ENCODE assay signal across 8 cellular contexts in genomic region chr11:107565219-107565937, GRCh38. TPM values are rescaled to one million over a fixed set of nuclear protein-coding genes. Genes with fewer than 3 reads are reported as not detected.
A peak's percentile ranks its signal among the peaks of the same experiment; 100 is the strongest.
DNase-seq lines count a peak whose midpoint lies in the region; FAIRE-seq and TF ChIP-seq lines count a peak whose summit lies in the region.

Gene ALKBH8 (minus strand): TSS chr11:107565735. CDS start chr11:107560893, 4,842 bp downstream.

- in situ Hi-C loops in G401 (cut with HindIII; ENCODE audit: low sequenced_read_pairs): no loop called here

- no peaks in the 10 kb centered on the region for H3K9me2 ChIP-seq in Loucy (replicated peaks; ENCODE audit: low read depth, low read length)

- peak within 1 kb of the TSS; percentile 92 for H3K27ac Mint-ChIP-seq in activated naive CD4-positive, alpha-beta T cell treated with anti-CD3 and anti-CD28 coated beads for 36 hours

- CTCF ChIA-PET in activated naive CD4-positive, alpha-beta T cell treated with anti-CD3 and anti-CD28 coated beads for 36 hours (lab: Charles Lee): interaction anchor here (0.8 to 3.9 kb wide), 4 partner anchors 9 to 124 kb away, joined by 3 to 25 read pairs (median 4); no protein-coding TSS in a partner anchor

- H3K4me1 ChIP-seq in Loucy (ENCODE audit: insufficient read depth, low read length, poor library complexity, severe bottlenecking): peaks cover 28% of the 10 kb centered on the region
- peaks cover 4% of the 10 kb centered on the region for H3K4me1 ChIP-seq in ovary (ENCODE audit: insufficient read depth)
- H3K4me1 ChIP-seq in thymus (ENCODE audit: control insufficient read depth, insufficient read depth, low read length): peaks cover 8% of the 10 kb centered on the region

- no peaks in the 10 kb centered on the region for H3K9me3 ChIP-seq in Loucy (ENCODE audit: insufficient read depth, low read depth, low read length)
- H3K9me3 ChIP-seq in ovary: no peaks in the 10 kb centered on the region
- H3K9me3 ChIP-seq in thymus (ENCODE audit: control insufficient read depth): no peaks in the 10 kb centered on the region

- H3K4me1 Mint-ChIP-seq in activated naive CD4-positive, alpha-beta T cell treated with anti-CD3 and anti-CD28 coated beads for 36 hours (ENCODE audit: low read depth): peaks cover 48% of the 10 kb centered on the region

- H3K27ac ChIP-seq in ovary (peak within 1 kb of the TSS in 1 of 2 donors; percentile 8), thymus (ENCODE audit: low read depth) (peak within 1 kb of the TSS; percentile 96)

- H3K9ac ChIP-seq in Loucy (ENCODE audit: low read depth, low read length, poor library complexity, severe bottlenecking): peak within 1 kb of the TSS; percentile 74

- DNase-seq in G401 (ENCODE audit: low spot score): peak; percentile 86
- peak; percentile 31 for DNase-seq in H54 (ENCODE audit: insufficient read length, low spot score)
- DNase-seq in SK-N-DZ (ENCODE audit: low spot score): peak; percentile 34
- peak; percentile 89 for DNase-seq in activated naive CD4-positive, alpha-beta T cell treated with anti-CD3 and anti-CD28 coated beads for 36 hours
- DNase-seq in glomerular visceral epithelial cell (ENCODE audit: extremely low spot score): peak; percentile 62
- peak; percentile 52 to 74 (median 69) for DNase-seq in ovary

- H3K36me3 Mint-ChIP-seq in activated naive CD4-positive, alpha-beta T cell treated with anti-CD3 and anti-CD28 coated beads for 36 hours (ENCODE audit: low read depth): peaks cover 2% of the 10 kb centered on the region

- peak; percentile 38 for FAIRE-seq in H54 (lab: Jason Lieb, UNC)

- intact Hi-C loops in activated naive CD4-positive, alpha-beta T cell treated with anti-CD3 and anti-CD28 coated beads for 36 hours (cut with micrococcal nuclease): loop anchor here (1.0 to 10.0 kb wide), 13 partner anchors 11 to 1488 kb away; partner anchors contain the start of genes AASDHPPT, ATM, C11orf65 and CUL5
- intact Hi-C loops in ovary (cut with DNase I): no loop called here

- H3K36me3 ChIP-seq in Loucy (ENCODE audit: insufficient read depth, low read length) (no peaks in the 10 kb centered on the region), ovary (no peaks in the 10 kb centered on the region), thymus (ENCODE audit: control insufficient read depth, insufficient read depth) (no peaks in the 10 kb centered on the region)

- H3K9me3 Mint-ChIP-seq in activated naive CD4-positive, alpha-beta T cell treated with anti-CD3 and anti-CD28 coated beads for 36 hours: no peaks in the 10 kb centered on the region

- TF ChIP-seq CTCF in Loucy (conservative IDR thresholded peaks at IDR 0.05; ENCODE audit: low read length) (no peak), ovary (IDR thresholded peaks at IDR 0.05) (no peak)

- 0 out of 2 replicates have a peak, but pooled peaks have one; percentile 21 for TF ChIP-seq POLR2A in H54 (IDR thresholded peaks at IDR 0.05; ENCODE audit: low read depth, low read length)
- TF ChIP-seq POLR2A in ovary (IDR thresholded peaks at IDR 0.05): no peak

- H2AFZ ChIP-seq in Loucy (ENCODE audit: low read length): peak within 1 kb of the TSS; percentile 98

- H3K27me3 Mint-ChIP-seq in activated naive CD4-positive, alpha-beta T cell treated with anti-CD3 and anti-CD28 coated beads for 36 hours (ENCODE audit: low read depth): no peaks in the 10 kb centered on the region

- H3K4me3 Mint-ChIP-seq in activated naive CD4-positive, alpha-beta T cell treated with anti-CD3 and anti-CD28 coated beads for 36 hours: peak within 1 kb of the TSS; percentile 85

- TF ChIP-seq EP300 in ovary (IDR thresholded peaks at IDR 0.05): no peak

- H3K4me3 ChIP-seq in Loucy (ENCODE audit: low read length, poor library complexity, severe bottlenecking) (peak within 1 kb of the TSS; percentile 87), ovary (peak within 1 kb of the TSS; percentile 72), thymus (ENCODE audit: low read length) (peak within 1 kb of the TSS; percentile 86)

- H3F3A ChIP-seq in Loucy (ENCODE audit: low read depth): no peaks in the 10 kb centered on the region

- peaks cover 32% of the 10 kb centered on the region; the same call in 1 of the 2 replicates for H3K79me2 ChIP-seq in Loucy (ENCODE audit: insufficient read depth, low read length)

- no peaks in the 10 kb centered on the region for H4K20me1 ChIP-seq in Loucy (ENCODE audit: insufficient read depth, low read length, poor library complexity, severe bottlenecking)

- peak within 1 kb of the TSS; percentile 87 for H3K4me2 ChIP-seq in Loucy (ENCODE audit: low read depth, low read length, poor library complexity, severe bottlenecking)

- WGBS in ovary, 3 donors: 0% methylated on average over 32 of the region's 32 CpGs
- WGBS in thymus: under 1% methylated on average over 32 of the region's 32 CpGs

- no peaks in the 10 kb centered on the region for H3K27me3 ChIP-seq in Loucy (ENCODE audit: insufficient read depth, low read length, poor library complexity, severe bottlenecking)
- no peaks in the 10 kb centered on the region for H3K27me3 ChIP-seq in ovary
- no peaks in the 10 kb centered on the region for H3K27me3 ChIP-seq in thymus (ENCODE audit: control insufficient read depth, insufficient read depth)

RNA-seq across cellular contexts. Expression of gene ALKBH8, which starts in this region (rescaled TPM):
- 3.0 and 5.3 TPM in 2 replicates for total RNA-seq in G401 (2014; rRNA removed; shearing (Covaris generic))
- polyA plus RNA-seq in SK-N-DZ (2014; cell fraction: cytosol; rRNA removed): 4.5 and 5.3 TPM in 2 replicates
- polyA plus RNA-seq in SK-N-DZ (2014; cell fraction: nucleus; rRNA removed): 4.5 and 5.4 TPM in 2 replicates
- 10 to 100 TPM; 10.1 to 12.2 TPM for total RNA-seq in activated naive CD4-positive, alpha-beta T cell treated with anti-CD3 and anti-CD28 coated beads for 36 hours
- total RNA-seq in ovary: 10 to 100 TPM in 1 of 7 donors, 1 to 10 TPM in 6; 2.8 to 10.1 (median 6.8) TPM
- 1 to 10 TPM; 4.0 to 6.6 TPM for polyA plus RNA-seq in ovary
- polyA plus RNA-seq in thymus: 6.7 TPM

Comparison
In these comparisons a context has a peak if more than half of its experiments do, and no peak if none do; other contexts are left out.
1. DNase-seq: peak in every context shown above with its lines; median percentile 89 in activated naive CD4-positive, alpha-beta T cell treated with anti-CD3 and anti-CD28 coated beads for 36 hours; 86 in G401; 69 in ovary; 62 in glomerular visceral epithelial cell; 34 in SK-N-DZ; 31 in H54.